Comparison of ENCODE assay signal across 10 cellular contexts in the genomic region with DNA sequence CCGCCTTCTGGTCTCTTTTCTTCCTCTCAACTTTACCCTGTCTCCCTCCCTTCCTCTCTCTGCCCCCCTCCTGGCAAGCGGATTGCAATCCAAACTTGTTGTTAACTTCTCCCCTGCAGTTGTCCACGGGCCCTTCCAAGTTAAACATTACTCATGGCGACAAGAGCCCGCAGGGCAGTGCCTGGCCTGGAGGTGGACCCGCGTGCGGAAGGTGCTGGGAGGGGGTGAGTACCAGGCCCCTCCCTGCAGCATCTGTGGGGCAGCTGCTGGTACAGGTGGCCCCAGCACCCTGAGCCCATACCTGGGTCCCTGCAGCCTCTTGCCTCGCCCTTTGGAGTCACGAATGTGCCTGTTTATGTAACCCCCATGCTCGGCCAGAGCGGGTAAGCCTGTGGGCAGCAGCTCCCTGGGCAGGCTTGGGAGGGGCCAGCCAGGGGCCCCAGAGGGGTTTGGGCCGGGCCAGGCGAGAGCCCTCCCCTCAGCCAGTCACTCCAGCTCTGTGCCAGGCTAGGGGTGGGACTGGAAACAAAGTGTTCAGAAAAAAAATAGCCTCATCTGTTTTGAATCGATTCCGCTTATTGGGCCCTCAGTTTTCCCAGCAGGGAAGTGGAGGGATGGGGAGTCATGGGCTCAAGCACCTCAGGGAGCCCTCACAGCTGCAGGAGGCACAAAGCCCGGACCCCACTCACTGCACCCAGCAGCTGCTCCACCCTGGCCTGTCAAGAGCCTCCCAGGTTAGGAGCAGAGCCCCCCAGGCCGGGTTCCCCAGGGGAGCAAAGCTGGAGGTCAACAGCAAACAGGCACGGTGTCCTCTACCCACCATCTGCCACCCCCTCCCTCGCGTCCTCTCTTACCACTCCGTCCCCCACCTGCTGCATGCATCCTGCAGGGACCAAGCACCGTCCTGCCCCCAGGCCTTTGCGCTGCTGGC. TPM values are rescaled to one million over a fixed set of nuclear protein-coding genes. Genes with fewer than 3 reads are reported as not detected.
DNase-seq lines count a peak whose midpoint lies in the region; ATAC-seq and TF ChIP-seq lines count a peak whose summit lies in the region.
"Had no signal": no experiment of that assay in that cellular context is flagged by ENCODE, and none has a peak within 500 bp of the region (broad histone marks: within the 10 kb centered on the region; RNA-seq: fewer than 3 reads in every experiment).

No MANE protein-coding gene starts in this region.

- 75 to 82% (median 78%) methylated on average over 22 to 24 of the region's 24 CpGs for WGBS in heart left ventricle, 4 donors

- H3K4me3 ChIP-seq in adipocyte (ENCODE audit: low read length), result peak overlapping the region; percentile 50
- no peak overlapping the region for H3K4me3 ChIP-seq in heart left ventricle
- H3K4me3 ChIP-seq in gastrocnemius medialis, result no peak overlapping the region

- H3K27ac ChIP-seq in heart left ventricle (peak overlapping the region; percentile 43 to 97 (median 84)), gastrocnemius medialis (peak overlapping the region; percentile 73 to 74 (median 74))

- H3K4me1 ChIP-seq in adipocyte (ENCODE audit: control insufficient read depth, insufficient read depth, low read length) (peaks cover 65% of the 10 kb centered on the region), heart left ventricle (peaks cover 13 to 77% (median 64%) of the 10 kb centered on the region in 12 donors), gastrocnemius medialis (peaks cover 18 to 48% of the 10 kb centered on the region in 2 donors)

- H3K27me3 ChIP-seq in adipocyte (replicated peaks; ENCODE audit: control insufficient read depth, insufficient read depth, low read length) (no peaks in the 10 kb centered on the region), heart left ventricle (no peaks in the 10 kb centered on the region), gastrocnemius medialis (no peaks in the 10 kb centered on the region)

- DNase-seq in ELR (ENCODE audit: low read depth) (peak; percentile 84), adipocyte (ENCODE audit: low read depth) (peak; percentile 95), heart left ventricle (peak; percentile 35 to 64 (median 61)), gastrocnemius medialis (no peak), GF-D8 (lab: John Stamatoyannopoulos, UW) (no peak), SK-N-DZ (ENCODE audit: low spot score) (no peak)
- DNase-seq: activated CD4-positive, alpha-beta T cell treated with anti-CD3 and anti-CD28 coated beads, Interleukin-2, amount 10 ng/mL, durations not matched to agents 24 days and 14 days; islet precursor cell had no signal

- no peaks in the 10 kb centered on the region for H3K9me3 ChIP-seq in adipocyte (ENCODE audit: control insufficient read depth, low read length)
- no peaks in the 10 kb centered on the region for H3K9me3 ChIP-seq in heart left ventricle
- H3K9me3 ChIP-seq in gastrocnemius medialis, result no peaks in the 10 kb centered on the region

- in situ Hi-C loops in gastrocnemius medialis (cut with MboI; ENCODE audit: low sequenced_read_pairs in 4 of 4), result loop anchor here in 2 of 4 donors (25.0 kb wide), 2 partner anchors 104 to 329 kb away; a partner anchor contains a TSS

- TF ChIP-seq CTCF in heart left ventricle (IDR thresholded peaks at IDR 0.05), result peak in 1 of 12 donors; percentile 7
- no peak for TF ChIP-seq CTCF in gastrocnemius medialis (IDR thresholded peaks at IDR 0.05 in 4 of 5, conservative IDR thresholded peaks at IDR 0.05 in 1 of 5)

- TF ChIP-seq POLR2A in heart left ventricle (IDR thresholded peaks at IDR 0.05), result no peak
- no peak for TF ChIP-seq POLR2A in gastrocnemius medialis (IDR thresholded peaks at IDR 0.05)

- ATAC-seq in heart left ventricle (no peak), gastrocnemius medialis (no peak), HG03175 (IDR thresholded peaks at IDR 0.05; ENCODE audit: unreplicated experiment) (no peak), HG03354 (IDR thresholded peaks at IDR 0.05; ENCODE audit: poor library complexity, severe bottlenecking, unreplicated experiment) (no peak)

- H3K9ac ChIP-seq in adipocyte (ENCODE audit: low read length), result peak overlapping the region; percentile 88

- H3K36me3 ChIP-seq in adipocyte (ENCODE audit: control insufficient read depth, insufficient read depth, low read length, severe bottlenecking), result no peaks in the 10 kb centered on the region
- no peaks in the 10 kb centered on the region for H3K36me3 ChIP-seq in heart left ventricle
- no peaks in the 10 kb centered on the region for H3K36me3 ChIP-seq in gastrocnemius medialis

- intact Hi-C loops in heart left ventricle (cut with DNase I) (loop anchor here in 1 of 10 donors (10.0 kb wide), 1 partner anchor 336 kb away; no protein-coding TSS in a partner anchor), gastrocnemius medialis (cut with DNase I; ENCODE audit: low total_unique reads) (no loop called here)

RNA-seq across cellular contexts. Expression of a gene that starts 14.0 kb away (rescaled TPM):
- 10 to 100 TPM; 20.9 to 50.8 (median 34.8) TPM for total RNA-seq in heart left ventricle
- polyA plus RNA-seq in heart left ventricle, result 10 to 100 TPM; 57.3 to 61.3 TPM
- total RNA-seq in gastrocnemius medialis, result 10 to 100 TPM; 12.1 to 26.2 (median 17.3) TPM
- 31.2 and 35.3 TPM in 2 replicates for polyA plus RNA-seq in SK-N-DZ (2014; cell fraction: cytosol; rRNA removed)
- polyA plus RNA-seq in SK-N-DZ (2014; cell fraction: nucleus; rRNA removed), result 35.9 and 59.0 TPM in 2 replicates

RNA-seq across cellular contexts. Expression of a gene that starts 19.5 kb away (rescaled TPM):
- total RNA-seq in heart left ventricle, result 10 to 100 TPM; 28.8 to 52.7 (median 41.3) TPM
- polyA plus RNA-seq in heart left ventricle, result 10 to 100 TPM; 16.9 to 28.7 TPM
- 10 to 100 TPM in 3 of 4 donors, 1 to 10 TPM in 1; 7.8 to 32.2 (median 22.4) TPM for total RNA-seq in gastrocnemius medialis
- 2.4 and 3.1 TPM in 2 replicates for polyA plus RNA-seq in SK-N-DZ (2014; cell fraction: cytosol; rRNA removed)
- 1.2 and 7.3 TPM in 2 replicates for polyA plus RNA-seq in SK-N-DZ (2014; cell fraction: nucleus; rRNA removed)

Comparison
In these comparisons a context has a peak if more than half of its experiments do, and no peak if none do; other contexts are left out.
1. DNase-seq: peak in ELR (single experiment), adipocyte (single experiment) and heart left ventricle (5 of 5); none in gastrocnemius medialis (0 of 2), GF-D8 (single experiment) and SK-N-DZ (single experiment).